Comparison of ENCODE assay signal across 17 cellular contexts in the genomic region with DNA sequence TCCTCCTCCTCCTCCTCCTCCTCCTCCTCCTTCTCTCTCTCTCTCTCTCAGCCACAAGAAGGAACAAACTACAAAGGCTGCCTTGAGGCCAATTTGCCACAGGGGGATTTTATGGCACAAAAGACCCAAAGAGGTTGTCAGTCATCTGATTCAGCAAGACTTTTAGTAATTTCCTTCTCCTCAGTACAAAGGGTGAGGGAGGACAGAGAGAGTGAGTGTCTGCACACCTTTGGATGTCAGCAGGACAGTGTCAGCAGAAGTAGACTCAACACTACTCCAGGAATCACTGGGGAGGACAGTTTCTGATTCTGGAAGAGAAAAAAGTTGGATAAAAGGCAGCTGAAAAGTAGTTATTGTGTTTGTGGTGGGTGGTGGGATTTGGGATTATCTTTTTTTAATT. TPM values are rescaled to one million over a fixed set of nuclear protein-coding genes. Genes with fewer than 3 reads are reported as not detected.
A peak's percentile ranks its signal among the peaks of the same experiment; 100 is the strongest.
DNase-seq lines count a peak whose midpoint lies in the region; ATAC-seq and TF ChIP-seq lines count a peak whose summit lies in the region.
"Had no signal": no experiment of that assay in that cellular context is flagged by ENCODE, and none has a peak within 500 bp of the region (broad histone marks: within the 10 kb centered on the region; RNA-seq: fewer than 3 reads in every experiment).

No MANE protein-coding gene starts in this region.

- peak; percentile 67 to 73 for ATAC-seq in activated naive CD4-positive, alpha-beta T cell treated with anti-CD3 and anti-CD28 coated beads, Interleukin-2, amount 50 U/mL, for 72 hours
- ATAC-seq in WTC11 (no peak), HG03175 (IDR thresholded peaks at IDR 0.05; ENCODE audit: unreplicated experiment) (no peak), GM19463 (IDR thresholded peaks at IDR 0.05; ENCODE audit: unreplicated experiment) (no peak)
- ATAC-seq: CD8-positive, alpha-beta T cell had no signal

- H3K36me3 ChIP-seq in ectodermal cell (ENCODE audit: control insufficient read depth, insufficient read depth, low read length): no peaks in the 10 kb centered on the region
- H3K36me3 ChIP-seq: BLaER1 treated with 17β-estradiol and CSF1 and Interleukin-3, amounts not matched to agents 10 nM and 100 nM; SJSA1 had no signal

- POLR2A ChIA-PET in WTC11 (lab: Charles Lee): no interaction called here

- no peaks in the 10 kb centered on the region for H3K9me3 ChIP-seq in ectodermal cell (ENCODE audit: control insufficient read depth, low read length)
- H3K9me3 ChIP-seq: BLaER1 treated with 17β-estradiol and CSF1 and Interleukin-3, amounts not matched to agents 10 nM and 100 nM; SJSA1 had no signal

- H3K4me3 Mint-ChIP-seq in WTC11: no peak overlapping the region
- H3K4me3 Mint-ChIP-seq: CD8-positive, alpha-beta T cell; HFFc6 had no signal

- peak overlapping the region in 1 of 2 donors; percentile 62 for H3K27ac Mint-ChIP-seq in activated naive CD4-positive, alpha-beta T cell treated with anti-CD3 and anti-CD28 coated beads, Interleukin-2, amount 50 U/mL, for 72 hours
- no peak overlapping the region for H3K27ac Mint-ChIP-seq in WTC11
- H3K27ac Mint-ChIP-seq: CD8-positive, alpha-beta T cell; HFFc6 had no signal

- peaks cover 9 to 16% of the 10 kb centered on the region in 2 donors for H3K36me3 Mint-ChIP-seq in activated naive CD4-positive, alpha-beta T cell treated with anti-CD3 and anti-CD28 coated beads, Interleukin-2, amount 50 U/mL, for 72 hours
- H3K36me3 Mint-ChIP-seq in WTC11: no peaks in the 10 kb centered on the region

- CTCF ChIA-PET in WTC11 (lab: Charles Lee): no interaction called here

- no peaks in the 10 kb centered on the region for H3K27me3 ChIP-seq in ectodermal cell (ENCODE audit: control insufficient read depth, insufficient read depth, low read length, poor library complexity, severe bottlenecking)
- H3K27me3 ChIP-seq: BLaER1 treated with 17β-estradiol and CSF1 and Interleukin-3, amounts not matched to agents 10 nM and 100 nM; SJSA1 had no signal

- no peaks in the 10 kb centered on the region for H3K4me1 ChIP-seq in ectodermal cell (ENCODE audit: control insufficient read depth, insufficient read depth, low read length)
- H3K4me1 ChIP-seq: SJSA1 had no signal

- H3K9me3 Mint-ChIP-seq in activated naive CD4-positive, alpha-beta T cell treated with anti-CD3 and anti-CD28 coated beads, Interleukin-2, amount 50 U/mL, for 72 hours: peaks cover 0 to 7% of the 10 kb centered on the region in 2 donors
- H3K9me3 Mint-ChIP-seq in WTC11: 0 out of 2 replicates have a peak, but pooled peaks cover 6% of the 10 kb centered on the region
- H3K9me3 Mint-ChIP-seq: CD8-positive, alpha-beta T cell had no signal

- H3K27ac ChIP-seq in ectodermal cell (ENCODE audit: insufficient read depth, low read depth, low read length, poor library complexity, severe bottlenecking): peak overlapping the region; percentile 26
- H3K27ac ChIP-seq: BLaER1 treated with 17β-estradiol and CSF1 and Interleukin-3, amounts not matched to agents 10 nM and 100 nM; SJSA1 had no signal

- H3K27me3 Mint-ChIP-seq in WTC11 (ENCODE audit: low read depth): 0 out of 2 replicates have a peak, but pooled peaks cover 3% of the 10 kb centered on the region

- H3K4me1 Mint-ChIP-seq in WTC11: 0 out of 2 replicates have a peak, but pooled peaks cover 4% of the 10 kb centered on the region

- no peak overlapping the region for H3K4me3 ChIP-seq in ectodermal cell (ENCODE audit: insufficient read depth, low read depth, low read length)
- H3K4me3 ChIP-seq: BLaER1 treated with 17β-estradiol and CSF1 and Interleukin-3, amounts not matched to agents 10 nM and 100 nM; SJSA1 had no signal

- no peak for TF ChIP-seq CTCF in WTC11 (IDR thresholded peaks at IDR 0.05)

- no peak for DNase-seq in activated naive CD4-positive, alpha-beta T cell treated with anti-CD3 and anti-CD28 coated beads, Interleukin-2, amount 50 U/mL, for 72 hours (ENCODE audit: low spot score in 2 of 2)
- DNase-seq in activated naive CD4-positive, alpha-beta T cell treated with Interleukin-2 at 50 U/mL for 16 hours: no peak
- DNase-seq in WTC11 (ENCODE audit: low spot score): no peak
- DNase-seq in stimulated activated CD4-positive, alpha-beta T cell treated with anti-CD3 and anti-CD28 coated beads, Interleukin-4, amount 100 ng/mL, for 4 hours: no peak
- DNase-seq: Calu3; CD8-positive, alpha-beta T cell; HFFc6; NCI-H1930; NCI-H2171; NCI-H526 had no signal

TF ChIP-seq in WTC11, 78 proteins besides CTCF, POLR2A, EP300 and RAD21:
- no peak for TF ChIP-seq NFATC4 (CRISPR knock-in tag; IDR thresholded peaks at IDR 0.05)
- peak; percentile 68; the same call in 1 of the 2 replicates for TF ChIP-seq ZNF263 (CRISPR knock-in tag; IDR thresholded peaks at IDR 0.05; ENCODE audit: low read depth)

RNA-seq across cellular contexts. Expression of gene TIMD4, which starts 13.6 kb away (rescaled TPM):
- 10 to 100 TPM in 1 of 2 donors, 1 to 10 TPM in 1; 8.4 to 12.3 TPM for total RNA-seq in activated naive CD4-positive, alpha-beta T cell treated with anti-CD3 and anti-CD28 coated beads, Interleukin-2, amount 50 U/mL, for 72 hours
- total RNA-seq in WTC11 (2021): 0.13 TPM in 1 of 3 replicates, not detected in the others
- not detected for polyA plus RNA-seq in ectodermal cell (2013, experiment 1 of 4)
- not detected for polyA plus RNA-seq in ectodermal cell (2013, experiment 2 of 4)
- polyA plus RNA-seq in ectodermal cell (2013, experiment 3 of 4): not detected
- polyA plus RNA-seq in ectodermal cell (2013, experiment 4 of 4): not detected
- total RNA-seq: Calu3, HFFc6, HT-29, M059J, SJSA1 had no signal

Comparison
In these comparisons a context has a peak if more than half of its experiments do, and no peak if none do; other contexts are left out.
1. ATAC-seq: peak in activated naive CD4-positive, alpha-beta T cell treated with anti-CD3 and anti-CD28 coated beads, Interleukin-2, amount 50 U/mL, for 72 hours (2 of 2); none in WTC11 (single experiment), HG03175 (single experiment) and GM19463 (single experiment).